ENCODE assay signal across 13 cellular contexts in genomic region chrX:154321624-154322023, GRCh38. TPM values are rescaled to one million over a fixed set of nuclear protein-coding genes. Genes with fewer than 3 reads are reported as not detected.
DNase-seq lines count a peak whose midpoint lies in the region; ATAC-seq and TF ChIP-seq lines count a peak whose summit lies in the region.
"Had no signal": no experiment of that assay in that cellular context is flagged by ENCODE, and none has a peak within 500 bp of the region (broad histone marks: within the 10 kb centered on the region; RNA-seq: fewer than 3 reads in every experiment).

No MANE protein-coding gene starts in this region.

- no peaks in the 10 kb centered on the region for H3K4me1 ChIP-seq in left lung

- no peaks in the 10 kb centered on the region for H3K9me3 Mint-ChIP-seq in activated CD8-positive, alpha-beta T cell treated with anti-CD3 and anti-CD28 coated beads for 36 hours
- H3K9me3 Mint-ChIP-seq: activated T-cell treated with anti-CD3 and anti-CD28 coated beads, Interleukin-2, amount 50 U/mL, for 24 hours; neural crest cell; T-helper 2 cell treated with Interferon-gamma antibody and Interleukin-4, amounts not matched to agents 5 μg/mL and 100 μg/mL, for 36 hours had no signal

- in situ Hi-C loops in G401 (cut with HindIII; ENCODE audit: low sequenced_read_pairs) = no loop called here

- CTCF ChIA-PET in activated CD8-positive, alpha-beta T cell treated with anti-CD3 and anti-CD28 coated beads for 36 hours (lab: Charles Lee) = no interaction called here

- no peaks in the 10 kb centered on the region for H3K36me3 Mint-ChIP-seq in activated CD8-positive, alpha-beta T cell treated with anti-CD3 and anti-CD28 coated beads for 36 hours (ENCODE audit: low read depth)

- H3K4me1 Mint-ChIP-seq in activated CD8-positive, alpha-beta T cell treated with anti-CD3 and anti-CD28 coated beads for 36 hours (ENCODE audit: low read depth) = peaks cover 40% of the 10 kb centered on the region

- H3K27me3 Mint-ChIP-seq in activated CD8-positive, alpha-beta T cell treated with anti-CD3 and anti-CD28 coated beads for 36 hours = no peaks in the 10 kb centered on the region

- intact Hi-C loops in activated CD8-positive, alpha-beta T cell treated with anti-CD3 and anti-CD28 coated beads for 36 hours (cut with micrococcal nuclease) = no loop called here
- intact Hi-C loops in left lung (cut with DNase I) = no loop called here

- H3K27me3 ChIP-seq in left lung = no peaks in the 10 kb centered on the region

- no peaks in the 10 kb centered on the region for H3K36me3 ChIP-seq in left lung

- no peaks in the 10 kb centered on the region for H3K9me3 ChIP-seq in left lung

- ATAC-seq in activated CD8-positive, alpha-beta T cell treated with anti-CD3 and anti-CD28 coated beads for 36 hours = peak; percentile 40
- peak; percentile 14 for ATAC-seq in left lung

- peak; percentile 40 for DNase-seq in G401 (ENCODE audit: low spot score)
- peak; percentile 49 for DNase-seq in HT-29 (ENCODE audit: low spot score)
- peak; percentile 16 for DNase-seq in activated CD8-positive, alpha-beta T cell treated with anti-CD3 and anti-CD28 coated beads for 36 hours
- no peak for DNase-seq in left lung
- DNase-seq in NCI-H2196 (lab: John Stamatoyannopoulos, UW; ENCODE audit: unreplicated experiment) = no peak
- DNase-seq in SHP77 treated with DMSO at 0.1 percent for 48 hours (lab: John Stamatoyannopoulos, UW) = no peak
- no peak for DNase-seq in NCI-H446 treated with DMSO at 0.1 percent for 48 hours (lab: John Stamatoyannopoulos, UW)
- no peak for DNase-seq in effector CD8-positive, alpha-beta T cell (lab: John Stamatoyannopoulos, UW)
- DNase-seq: activated T-cell treated with anti-CD3 and anti-CD28 coated beads, Interleukin-2, amount 50 U/mL, for 24 hours; NCI-H1105; stimulated activated CD4-positive, alpha-beta T cell treated with anti-CD3 and anti-CD28 coated beads, Interleukin-2, amount 100 ng/mL, for 24 hours had no signal

- POLR2A ChIA-PET in activated CD8-positive, alpha-beta T cell treated with anti-CD3 and anti-CD28 coated beads for 36 hours (lab: Charles Lee) = no interaction called here

- no peak for TF ChIP-seq CTCF in activated CD8-positive, alpha-beta T cell treated with anti-CD3 and anti-CD28 coated beads for 36 hours (IDR thresholded peaks at IDR 0.05)
- TF ChIP-seq CTCF in left lung (IDR thresholded peaks at IDR 0.05) = no peak

- H3K4me3 ChIP-seq in left lung = no peak overlapping the region

- H3K4me3 Mint-ChIP-seq in activated CD8-positive, alpha-beta T cell treated with anti-CD3 and anti-CD28 coated beads for 36 hours = peak overlapping the region; percentile 8
- H3K4me3 Mint-ChIP-seq: activated T-cell treated with anti-CD3 and anti-CD28 coated beads, Interleukin-2, amount 50 U/mL, for 24 hours; neural crest cell; T-helper 2 cell treated with Interferon-gamma antibody and Interleukin-4, amounts not matched to agents 5 μg/mL and 100 μg/mL, for 36 hours had no signal

- H3K27ac ChIP-seq in left lung = no peak overlapping the region

- H3K27ac Mint-ChIP-seq in activated CD8-positive, alpha-beta T cell treated with anti-CD3 and anti-CD28 coated beads for 36 hours = peak overlapping the region; percentile 5
- H3K27ac Mint-ChIP-seq: activated T-cell treated with anti-CD3 and anti-CD28 coated beads, Interleukin-2, amount 50 U/mL, for 24 hours; T-helper 2 cell treated with Interferon-gamma antibody and Interleukin-4, amounts not matched to agents 5 μg/mL and 100 μg/mL, for 36 hours had no signal

RNA-seq across cellular contexts. Expression of gene TKTL1, which starts 26.0 kb away (rescaled TPM):
- total RNA-seq in G401 (2014; rRNA removed; shearing (Covaris generic)) = not detected in 2 replicates
- not detected in 2 replicates for total RNA-seq in HT-29 (2014; rRNA removed; shearing (Covaris generic))
- 1 to 10 TPM in 1 of 2 experiments, under 1 TPM in 1; 0.67 to 1.0 TPM for total RNA-seq in activated CD8-positive, alpha-beta T cell treated with anti-CD3 and anti-CD28 coated beads for 36 hours
- under 1 TPM in 1 of 2 donors, not detected in 1; 0.47 TPM for total RNA-seq in left lung

RNA-seq across cellular contexts. Expression of gene TEX28, which starts 26.7 kb away (rescaled TPM):
- total RNA-seq in G401 (2014; rRNA removed; shearing (Covaris generic)) = not detected in 2 replicates
- not detected in 2 replicates for total RNA-seq in HT-29 (2014; rRNA removed; shearing (Covaris generic))
- not detected for total RNA-seq in activated CD8-positive, alpha-beta T cell treated with anti-CD3 and anti-CD28 coated beads for 36 hours
- total RNA-seq in left lung = not detected
- total RNA-seq: neural crest cell had no signal

RNA-seq across cellular contexts. Expression of gene FLNA, which starts 52.8 kb away (rescaled TPM):
- total RNA-seq in G401 (2014; rRNA removed; shearing (Covaris generic)) = 811 and 832 TPM in 2 replicates
- total RNA-seq in HT-29 (2014; rRNA removed; shearing (Covaris generic)) = 482 and 516 TPM in 2 replicates
- total RNA-seq in activated CD8-positive, alpha-beta T cell treated with anti-CD3 and anti-CD28 coated beads for 36 hours = 1,000 to 10,000 TPM; 1,057 to 1,091 TPM
- 1,000 to 10,000 TPM; 1,139 to 1,793 TPM for total RNA-seq in left lung

RNA-seq across cellular contexts. Expression of gene EMD, which starts 57.5 kb away (rescaled TPM):
- total RNA-seq in G401 (2014; rRNA removed; shearing (Covaris generic)) = 49.8 and 72.5 TPM in 2 replicates
- total RNA-seq in HT-29 (2014; rRNA removed; shearing (Covaris generic)) = 70.5 and 87.0 TPM in 2 replicates
- total RNA-seq in activated CD8-positive, alpha-beta T cell treated with anti-CD3 and anti-CD28 coated beads for 36 hours = 10 to 100 TPM; 92.4 to 96.6 TPM
- 10 to 100 TPM; 50.1 to 56.6 TPM for total RNA-seq in left lung

Comparison
In these comparisons a context has a peak if more than half of its experiments do, and no peak if none do; other contexts are left out.
1. DNase-seq: peak in G401 (single experiment), HT-29 (single experiment) and activated CD8-positive, alpha-beta T cell treated with anti-CD3 and anti-CD28 coated beads for 36 hours (single experiment); none in left lung (0 of 2), NCI-H2196 (single experiment), SHP77 treated with DMSO at 0.1 percent for 48 hours (single experiment), NCI-H446 treated with DMSO at 0.1 percent for 48 hours (single experiment) and effector CD8-positive, alpha-beta T cell (single experiment).